In the genomic region with DNA sequence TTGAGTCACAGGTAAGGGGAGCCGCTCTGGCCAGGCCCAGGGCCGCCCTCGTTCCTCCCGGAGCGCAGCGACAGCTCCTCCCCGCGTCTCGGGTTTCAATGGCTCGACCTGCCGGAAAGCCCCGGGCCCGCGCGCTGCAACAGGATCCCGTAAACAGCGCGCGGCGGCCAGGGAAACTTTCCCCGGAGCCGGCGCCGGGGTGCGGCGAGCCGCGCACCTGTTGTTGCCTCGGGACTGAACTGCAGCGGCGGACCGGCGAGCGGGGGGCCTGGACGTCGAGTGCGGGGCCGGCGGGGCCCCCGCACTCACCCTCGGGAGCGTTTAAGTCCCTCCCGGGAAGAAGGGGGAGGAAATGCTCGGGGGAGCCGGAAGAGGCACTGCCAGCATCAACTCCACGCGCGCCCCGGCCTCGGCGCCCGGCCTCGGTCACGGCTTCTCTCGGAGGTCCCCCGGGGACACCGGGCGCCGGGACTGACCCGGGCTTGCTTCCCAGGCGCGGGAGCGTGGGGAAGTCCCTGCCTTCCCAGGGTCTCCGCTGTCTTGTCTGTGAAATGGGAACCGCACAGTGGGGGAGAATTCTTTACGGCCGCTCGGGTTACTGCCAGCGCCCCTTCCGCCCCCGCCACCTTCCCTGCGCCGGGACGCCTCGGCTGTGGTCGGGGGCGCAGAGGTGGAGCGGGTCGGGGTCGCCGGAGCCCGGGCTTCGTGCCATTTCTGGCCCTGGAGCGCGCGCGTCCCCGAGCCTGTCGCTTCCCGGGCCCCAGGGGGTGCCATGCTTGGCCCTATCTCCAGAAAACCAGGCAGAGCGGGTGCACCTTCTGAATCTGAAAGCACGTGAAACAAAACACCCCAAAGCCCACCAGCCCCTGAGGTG, we compare ENCODE assay signal across 8 cellular contexts.
DNase-seq lines count a peak whose midpoint lies in the region; ATAC-seq and TF ChIP-seq lines count a peak whose summit lies in the region.

No MANE protein-coding gene starts in this region.

- in situ Hi-C loops in T47D (cut with HindIII; ENCODE audit: low pct_unique_long_range_greater_than_20kb, low sequenced_read_pairs), result no loop called here

- POLR2A ChIA-PET in RWPE1 (lab: Yijun Ruan, JAX; ENCODE audit: low non-redundant PET), result no interaction called here

- TF ChIP-seq CTCF in RWPE1 (conservative IDR thresholded peaks at IDR 0.05; ENCODE audit: low read depth), result no peak

- ATAC-seq in GM19468 (IDR thresholded peaks at IDR 0.05; ENCODE audit: extremely low read depth, unreplicated experiment) (peak; percentile 85), HG03469 (IDR thresholded peaks at IDR 0.05; ENCODE audit: unreplicated experiment) (peak; percentile 88)

- H3K27ac ChIP-seq in RWPE1, result peak overlapping the region; percentile 66

- peak; percentile 75 for DNase-seq in EH (ENCODE audit: low read depth)
- peak; percentile 81 for DNase-seq in RWPE1 (ENCODE audit: low spot score)
- DNase-seq in T47D (ENCODE audit: low read depth in 1 of 2, low spot score in 1 of 2), result peak; percentile 65 to 88
- DNase-seq in kidney glomerular epithelial cell (lab: John Stamatoyannopoulos, UW), result peak; percentile 32
- peak; percentile 17 for DNase-seq in stimulated activated CD4-positive, alpha-beta T cell treated with anti-CD3 and anti-CD28 coated beads, Interleukin-4, amount 100 ng/mL, for 24 hours
- no peak for DNase-seq in OCI-M2 (lab: John Stamatoyannopoulos, UW; ENCODE audit: unreplicated experiment)

- CTCF ChIA-PET in RWPE1 (lab: Yijun Ruan, JAX), result no interaction called here
